ENCODE assay signal across 31 cellular contexts in genomic region chr15:27082526-27082925, GRCh38.
"Had no signal": no experiment of that assay in that cellular context is flagged by ENCODE, and none has a peak within 500 bp of the region (broad histone marks: within the 10 kb centered on the region; RNA-seq: fewer than 3 reads in every experiment).

No MANE protein-coding gene starts in this region.

- H3K4me3 ChIP-seq: gastroesophageal sphincter, heart left ventricle, hepatocyte, lung, mucosa of descending colon, neural progenitor cell, right lobe of liver, suprapubic skin, transverse colon, upper lobe of right lung, vagina had no signal

- ATAC-seq: esophagus mucosa; foreskin keratinocyte; gastroesophageal sphincter; heart left ventricle; left lobe of liver; mucosa of descending colon; natural killer cell treated with Interleukin-12 subunit alpha and Interleukin-12 subunit beta and Interleukin-15 and Interleukin-18, amount 100 ng/mL, for 72 hours; right lobe of liver; stimulated activated naive CD8-positive, alpha-beta T cell treated with anti-CD3 and anti-CD28 coated beads, Interleukin-15, amount 100 ng/mL, for 72 hours; upper lobe of right lung had no signal

- H3K36me3 ChIP-seq: gastroesophageal sphincter, heart left ventricle, neural progenitor cell, right lobe of liver, suprapubic skin, transverse colon, upper lobe of right lung, vagina had no signal

- H3K4me2 ChIP-seq: hepatocyte, neural progenitor cell had no signal

- H3K27me3 Mint-ChIP-seq: dendritic cell treated with granulocyte-macrophage colony-stimulating factor and Interleukin-4, amounts not matched to agents 40 ng/mL and 50 ng/mL, for 4 days; memory B cell; natural killer cell treated with Interleukin-12 subunit alpha and Interleukin-12 subunit beta and Interleukin-15 and Interleukin-18, amount 100 ng/mL, for 72 hours; stimulated activated naive CD8-positive, alpha-beta T cell treated with anti-CD3 and anti-CD28 coated beads, Interleukin-15, amount 100 ng/mL, for 72 hours had no signal

- H3K79me2 ChIP-seq: hepatocyte, parathyroid adenoma had no signal

- FAIRE-seq: kidney, small intestine had no signal

- H3K9me3 Mint-ChIP-seq: endodermal cell; memory B cell; natural killer cell treated with Interleukin-12 subunit alpha and Interleukin-12 subunit beta and Interleukin-15 and Interleukin-18, amount 100 ng/mL, for 72 hours; neural progenitor cell; stimulated activated naive CD8-positive, alpha-beta T cell treated with anti-CD3 and anti-CD28 coated beads, Interleukin-15, amount 100 ng/mL, for 72 hours had no signal

- H3K9ac ChIP-seq: neural progenitor cell, parathyroid adenoma had no signal

- H3K27ac Mint-ChIP-seq: dendritic cell treated with granulocyte-macrophage colony-stimulating factor and Interleukin-4, amounts not matched to agents 40 ng/mL and 50 ng/mL, for 4 days; endodermal cell; memory B cell; naive B cell; natural killer cell treated with Interleukin-12 subunit alpha and Interleukin-12 subunit beta and Interleukin-15 and Interleukin-18, amount 100 ng/mL, for 72 hours; neural progenitor cell; progenitor cell of endocrine pancreas; stimulated activated naive CD8-positive, alpha-beta T cell treated with anti-CD3 and anti-CD28 coated beads, Interleukin-15, amount 100 ng/mL, for 72 hours had no signal

- DNase-seq: effector CD8-positive, alpha-beta T cell; endodermal cell; foreskin keratinocyte; heart left ventricle; kidney; mucosa of descending colon; naive B cell; right lobe of liver; small intestine; stimulated activated CD4-positive, alpha-beta T cell treated with anti-CD3 and anti-CD28 coated beads, Interleukin-12 subunit alpha, Interleukin-12 subunit beta, amount 100 ng/mL, for 4 hours; stimulated activated CD4-positive, alpha-beta T cell treated with anti-CD3 and anti-CD28 coated beads, Interleukin-1b, Interleukin-23, amount 100 ng/mL, for 48 hours; stimulated activated CD4-positive, alpha-beta T cell treated with anti-CD3 and anti-CD28 coated beads, Interleukin-4, amount 100 ng/mL, for 1 hour; stimulated activated CD8-positive, alpha-beta memory T cell treated with anti-CD3 and anti-CD28 coated beads, Interleukin-4, amount 100 ng/mL, for 48 hours; stimulated activated naive CD4-positive, alpha-beta T cell; stimulated activated naive CD8-positive, alpha-beta T cell treated with anti-CD3 and anti-CD28 coated beads, Interleukin-15, amount 100 ng/mL, for 72 hours; transverse colon; upper lobe of right lung had no signal

- H3K9me3 ChIP-seq: gastroesophageal sphincter, heart left ventricle, right lobe of liver, suprapubic skin, transverse colon, upper lobe of right lung, vagina had no signal

- H3K27ac ChIP-seq: epithelial cell of prostate, foreskin keratinocyte, gastroesophageal sphincter, heart left ventricle, hepatocyte, neural progenitor cell, parathyroid adenoma, right lobe of liver, suprapubic skin, transverse colon, upper lobe of right lung, vagina had no signal

- H3K36me3 Mint-ChIP-seq: memory B cell; naive B cell; natural killer cell treated with Interleukin-12 subunit alpha and Interleukin-12 subunit beta and Interleukin-15 and Interleukin-18, amount 100 ng/mL, for 72 hours; neural progenitor cell had no signal

- H3K27me3 ChIP-seq: foreskin keratinocyte, gastroesophageal sphincter, heart left ventricle, hepatocyte, neural progenitor cell, right lobe of liver, suprapubic skin, transverse colon, upper lobe of right lung, vagina had no signal

- H3K4me1 Mint-ChIP-seq: memory B cell; naive B cell; stimulated activated naive CD8-positive, alpha-beta T cell treated with anti-CD3 and anti-CD28 coated beads, Interleukin-15, amount 100 ng/mL, for 72 hours had no signal

- H3K4me1 ChIP-seq: foreskin keratinocyte, gastroesophageal sphincter, heart left ventricle, parathyroid adenoma, right lobe of liver, suprapubic skin, transverse colon, upper lobe of right lung, vagina had no signal

- H2AFZ ChIP-seq: hepatocyte, neural progenitor cell, parathyroid adenoma had no signal

- H3K4me3 Mint-ChIP-seq: dendritic cell treated with granulocyte-macrophage colony-stimulating factor and Interleukin-4, amounts not matched to agents 40 ng/mL and 50 ng/mL, for 4 days; endodermal cell; memory B cell; naive B cell; natural killer cell treated with Interleukin-12 subunit alpha and Interleukin-12 subunit beta and Interleukin-15 and Interleukin-18, amount 100 ng/mL, for 72 hours; neural progenitor cell; stimulated activated naive CD8-positive, alpha-beta T cell treated with anti-CD3 and anti-CD28 coated beads, Interleukin-15, amount 100 ng/mL, for 72 hours had no signal
